Comparison of ENCODE assay signal across 10 cellular contexts in genomic region chr3:170386468-170386867, GRCh38. TPM values are rescaled to one million over a fixed set of nuclear protein-coding genes. Genes with fewer than 3 reads are reported as not detected.
"Had no signal": no experiment of that assay in that cellular context is flagged by ENCODE, and none has a peak within 500 bp of the region (broad histone marks: within the 10 kb centered on the region; RNA-seq: fewer than 3 reads in every experiment).

No MANE protein-coding gene starts in this region.

- H3K4me3 ChIP-seq: GM23248, HAP-1 had no signal

- H3K9ac ChIP-seq: GM23248 had no signal

- H3K9me3 ChIP-seq: HAP-1 had no signal

- H3K4me3 Mint-ChIP-seq: IgD-negative memory B cell had no signal

- H2AFZ ChIP-seq: GM23248 had no signal

- FAIRE-seq: HepG2 had no signal

- DNase-seq: GM23248, GOT3, H7, KG1 had no signal

- ATAC-seq: HCT116, HepG2 had no signal

- H3K4me1 ChIP-seq: HAP-1 had no signal

- H3K27me3 Mint-ChIP-seq: IgD-negative memory B cell had no signal

- H3K27ac ChIP-seq: GM23248, HL-60 had no signal

RNA-seq across cellular contexts. Expression of gene CLDN11, which starts 32.2 kb away (rescaled TPM):
- total RNA-seq: HT1080 had no signal
- polyA plus RNA-seq: IgD-negative memory B cell had no signal
